In genomic region chr3:158711886-158712285, GRCh38 we compare ENCODE assay signal across 10 cellular contexts.
A peak's percentile ranks its signal among the peaks of the same experiment; 100 is the strongest.
DNase-seq lines count a peak whose midpoint lies in the region; ATAC-seq and TF ChIP-seq lines count a peak whose summit lies in the region.
"Had no signal": no experiment of that assay in that cellular context is flagged by ENCODE, and none has a peak within 500 bp of the region (broad histone marks: within the 10 kb centered on the region; RNA-seq: fewer than 3 reads in every experiment).

No MANE protein-coding gene starts in this region.

- CTCF ChIA-PET in RWPE1 (lab: Yijun Ruan, JAX) = no interaction called here

- peak; percentile 50 for ATAC-seq in GM18517 (IDR thresholded peaks at IDR 0.05; ENCODE audit: unreplicated experiment)

- no peak overlapping the region for H3K4me3 ChIP-seq in skin epidermis

- TF ChIP-seq CTCF in RWPE1 (conservative IDR thresholded peaks at IDR 0.05; ENCODE audit: low read depth) = no peak

- no peak overlapping the region for H3K27ac ChIP-seq in RWPE1
- H3K27ac ChIP-seq in skin epidermis = peak overlapping the region in 14 of 21 experiments; percentile 8 to 85 (median 46)
- H3K27ac ChIP-seq: VCaP had no signal

- DNase-seq in RWPE1 (ENCODE audit: low spot score) (peak; percentile 68), fibroblast of peridontal ligament (ENCODE audit: extremely low read depth) (peak; percentile 97), iPS-NIHi11 (ENCODE audit: low spot score) (no peak), SIG-M5 treated with dmso at 0.1 percent for 504 hours (lab: John Stamatoyannopoulos, UW; ENCODE audit: unreplicated experiment) (no peak)
- no peak for DNase-seq in stimulated activated CD4-positive, alpha-beta T cell treated with anti-CD3 and anti-CD28 coated beads, Interleukin-4, amount 100 ng/mL, for 24 hours
- no peak for DNase-seq in activated CD4-positive, alpha-beta T cell treated with anti-CD3 and anti-CD28 coated beads for 4 hours
- DNase-seq: NCI-H1092 treated with DMSO at 0.1 percent for 48 hours had no signal

- POLR2A ChIA-PET in RWPE1 (lab: Yijun Ruan, JAX; ENCODE audit: low non-redundant PET) = no interaction called here

Comparison
In these comparisons a context has a peak if more than half of its experiments do, and no peak if none do; other contexts are left out.
1. DNase-seq: peak in RWPE1 (single experiment) and fibroblast of peridontal ligament (single experiment); none in iPS-NIHi11 (single experiment), stimulated activated CD4-positive, alpha-beta T cell treated with anti-CD3 and anti-CD28 coated beads, Interleukin-4, amount 100 ng/mL, for 24 hours (single experiment), SIG-M5 treated with dmso at 0.1 percent for 504 hours (single experiment) and activated CD4-positive, alpha-beta T cell treated with anti-CD3 and anti-CD28 coated beads for 4 hours (0 of 2).